ENCODE assay signal across 8 cellular contexts in the genomic region with DNA sequence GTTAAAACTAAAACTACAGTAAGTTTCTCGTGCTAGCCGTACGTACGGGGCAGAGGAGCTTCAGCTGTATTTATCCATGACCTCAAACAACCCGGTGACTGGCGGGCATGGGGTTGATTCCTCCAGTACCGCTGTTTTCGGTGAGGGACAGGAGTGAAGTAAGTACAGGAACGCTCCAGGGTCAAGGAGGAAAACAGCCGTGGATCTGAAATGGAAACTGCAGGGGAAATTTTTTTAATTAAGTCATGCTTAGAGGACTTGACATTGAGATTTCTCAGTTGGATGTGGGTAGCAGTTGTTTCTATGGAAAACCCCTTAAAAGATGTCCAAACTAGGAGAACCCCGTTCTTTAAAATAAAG. TPM values are rescaled to one million over a fixed set of nuclear protein-coding genes. Genes with fewer than 3 reads are reported as not detected.
DNase-seq lines count a peak whose midpoint lies in the region; ATAC-seq, FAIRE-seq and TF ChIP-seq lines count a peak whose summit lies in the region.

No MANE protein-coding gene starts in this region.

- peak; percentile 41 for DNase-seq in activated CD4-positive, alpha-beta T cell treated with anti-CD3 and anti-CD28 coated beads for 48 hours
- DNase-seq in activated CD4-positive, alpha-beta T cell treated with anti-CD3 and anti-CD28 coated beads, Interleukin-2, amount 50 U/mL, for 1 hour, result no peak
- DNase-seq in T-cell, result peak in 4 of 34 experiments; percentile 4 to 14 (median 10)
- peak; percentile 23 for DNase-seq in fibroblast of peridontal ligament (ENCODE audit: extremely low read depth)
- DNase-seq in H54 (ENCODE audit: insufficient read length, low spot score), result no peak
- no peak for DNase-seq in NCI-H226
- no peak for DNase-seq in NCI-H2196 treated with DMSO at 0.1 percent for 48 hours (lab: John Stamatoyannopoulos, UW; ENCODE audit: unreplicated experiment)

- peaks cover 27% of the 10 kb centered on the region for H3K79me2 ChIP-seq in parathyroid adenoma

- H3K27me3 Mint-ChIP-seq in T-cell, result peaks cover 4 to 5% of the 10 kb centered on the region in 2 donors

- H3K27me3 ChIP-seq in parathyroid adenoma (ENCODE audit: control insufficient read depth, insufficient read depth, low read length), result no peaks in the 10 kb centered on the region

- peak overlapping the region; percentile 51 to 76 for H3K27ac Mint-ChIP-seq in T-cell

- CTCF ChIA-PET in T-cell (lab: Charles Lee), result no interaction called here

- H3K36me3 Mint-ChIP-seq in T-cell, result peaks cover 3% of the 10 kb centered on the region

- no peaks in the 10 kb centered on the region for H3K36me3 ChIP-seq in parathyroid adenoma (ENCODE audit: control insufficient read depth, insufficient read depth, low read length)

- H3K4me1 Mint-ChIP-seq in T-cell, result peaks cover 60 to 66% (median 66%) of the 10 kb centered on the region in 3 donors

- ATAC-seq in T-cell (replicated peaks in 1 of 4), result no peak

- FAIRE-seq in H54 (lab: Jason Lieb, UNC), result no peak

- peak overlapping the region; percentile 82 to 86 (median 85) for H3K4me3 Mint-ChIP-seq in T-cell

- POLR2A ChIA-PET in T-cell (lab: Charles Lee), result no interaction called here

- no peaks in the 10 kb centered on the region for H3K9me3 Mint-ChIP-seq in T-cell

- H3K4me1 ChIP-seq in parathyroid adenoma, result no peaks in the 10 kb centered on the region

- no peak for TF ChIP-seq POLR2A in H54 (IDR thresholded peaks at IDR 0.05; ENCODE audit: low read depth, low read length)

- peak overlapping the region; percentile 62 for H2AFZ ChIP-seq in parathyroid adenoma

- H3K4me3 ChIP-seq in parathyroid adenoma (ENCODE audit: low read depth, low read length), result peak overlapping the region; percentile 78

- H3K9ac ChIP-seq in parathyroid adenoma, result no peak overlapping the region

- peak overlapping the region; percentile 68 for H3K4me2 ChIP-seq in parathyroid adenoma (ENCODE audit: low read length)

- no peak overlapping the region for H3K27ac ChIP-seq in parathyroid adenoma

- no peak for TF ChIP-seq CTCF in parathyroid adenoma (IDR thresholded peaks at IDR 0.05)

- no peaks in the 10 kb centered on the region for H3K9me3 ChIP-seq in parathyroid adenoma (ENCODE audit: control insufficient read depth, low read length)

RNA-seq across cellular contexts. Expression of gene RAB12, which starts 1.2 kb away (rescaled TPM):
- 10 to 100 TPM; 15.8 to 21.4 (median 17.5) TPM for total RNA-seq in T-cell

Comparison
In these comparisons a context has a peak if more than half of its experiments do, and no peak if none do; other contexts are left out.
1. DNase-seq: peak in activated CD4-positive, alpha-beta T cell treated with anti-CD3 and anti-CD28 coated beads for 48 hours (single experiment) and fibroblast of peridontal ligament (single experiment); none in activated CD4-positive, alpha-beta T cell treated with anti-CD3 and anti-CD28 coated beads, Interleukin-2, amount 50 U/mL, for 1 hour (single experiment), H54 (single experiment), NCI-H226 (single experiment) and NCI-H2196 treated with DMSO at 0.1 percent for 48 hours (single experiment).